18 cellular contexts compared by ENCODE assay signal in the genomic region with DNA sequence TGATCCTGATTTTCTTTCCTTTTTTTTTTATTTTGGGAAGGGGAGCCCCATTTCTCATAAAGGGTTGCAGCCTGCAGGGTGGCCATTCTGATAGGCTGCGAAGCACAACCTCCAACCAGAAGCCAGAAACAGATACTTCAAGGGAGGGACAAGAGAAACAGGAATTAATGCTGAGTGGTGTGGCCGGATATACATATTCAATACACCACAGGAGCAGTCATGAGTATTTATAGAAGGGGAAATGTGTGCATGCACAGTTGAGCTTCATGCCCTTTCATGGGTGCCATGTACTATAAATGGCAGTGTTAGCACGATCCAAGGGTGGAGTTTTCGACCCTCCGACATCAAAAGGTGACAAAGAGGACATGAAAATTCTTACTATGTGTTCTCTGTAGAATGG.
DNase-seq lines count a peak whose midpoint lies in the region; ATAC-seq lines count a peak whose summit lies in the region.
"Had no signal": no experiment of that assay in that cellular context is flagged by ENCODE, and none has a peak within 500 bp of the region (broad histone marks: within the 10 kb centered on the region; RNA-seq: fewer than 3 reads in every experiment).

No MANE protein-coding gene starts in this region.

- ATAC-seq in GM18519 (IDR thresholded peaks at IDR 0.05; ENCODE audit: low FRiP score, unreplicated experiment) = peak; percentile 76
- ATAC-seq in HG03520 (IDR thresholded peaks at IDR 0.05; ENCODE audit: unreplicated experiment) = peak; percentile 60
- no peak for ATAC-seq in HG02938 (IDR thresholded peaks at IDR 0.05; ENCODE audit: unreplicated experiment)
- ATAC-seq: T-helper 17 cell had no signal

- DNase-seq in RPMI7951 (ENCODE audit: low read depth) (peak; percentile 18), SHP77 (lab: John Stamatoyannopoulos, UW) (no peak), SKM-1 treated with dmso at 0.1 percent for 144 hours (lab: John Stamatoyannopoulos, UW; ENCODE audit: unreplicated experiment) (no peak), NCI-H2171 (lab: John Stamatoyannopoulos, UW) (no peak)
- DNase-seq: GM23248; H7; NCI-H1105; NCI-H1436 treated with DMSO at 0.1 percent for 48 hours; NCI-H187 treated with DMSO at 0.1 percent for 48 hours; NCI-H524 treated with DMSO at 0.1 percent for 48 hours; NCI-H774; NK-92 treated with Interleukin-12 subunit alpha and Interleukin-12 subunit beta, amount 100 ng/mL, for 24 hours; SIG-M5; T-helper 17 cell; T1000 had no signal
